In genomic region chr3:158097141-158097540, GRCh38 we compare ENCODE assay signal across 14 cellular contexts. TPM values are rescaled to one million over a fixed set of nuclear protein-coding genes. Genes with fewer than 3 reads are reported as not detected.
DNase-seq lines count a peak whose midpoint lies in the region; ATAC-seq and TF ChIP-seq lines count a peak whose summit lies in the region.
"Had no signal": no experiment of that assay in that cellular context is flagged by ENCODE, and none has a peak within 500 bp of the region (broad histone marks: within the 10 kb centered on the region; RNA-seq: fewer than 3 reads in every experiment).

No MANE protein-coding gene starts in this region.

- peaks cover 30% of the 10 kb centered on the region for H3K27me3 Mint-ChIP-seq in HFFc6 (ENCODE audit: insufficient read depth)

- peaks cover 81% of the 10 kb centered on the region for H3K27me3 ChIP-seq in BLaER1
- H3K27me3 ChIP-seq in PC-3 (ENCODE audit: low read length) = peaks cover 4% of the 10 kb centered on the region
- peaks cover 100% of the 10 kb centered on the region for H3K27me3 ChIP-seq in iPS-20b (ENCODE audit: insufficient read depth, low read length)

- H3K9ac ChIP-seq in BLaER1 (no peak overlapping the region), PC-3 (ENCODE audit: low read length) (peak overlapping the region; percentile 82; the same call in 1 of the 2 replicates), iPS-20b (ENCODE audit: low read depth, low read length) (no peak overlapping the region)

- no peak overlapping the region for H3K27ac Mint-ChIP-seq in HFFc6
- H3K27ac Mint-ChIP-seq: CD8-positive, alpha-beta T cell had no signal

- POLR2A ChIA-PET in PC-3 (lab: Charles Lee; ENCODE audit: unreplicated experiment) = interaction anchor here (0.5 kb wide), 1 partner anchor 13 kb away, joined by 14 read pairs; the partner anchor contains the start of gene RSRC1

- H3K4me3 ChIP-seq in BLaER1 = peak overlapping the region; percentile 71
- peak overlapping the region; percentile 94 for H3K4me3 ChIP-seq in PC-3 (ENCODE audit: low read length)
- peak overlapping the region; percentile 86; the same call in 1 of the 2 replicates for H3K4me3 ChIP-seq in iPS-20b (ENCODE audit: low read length)

- H3K36me3 Mint-ChIP-seq in HFFc6 (ENCODE audit: low read depth) = peaks cover 38% of the 10 kb centered on the region

- H4K20me1 ChIP-seq in BLaER1 (peaks cover 50% of the 10 kb centered on the region), PC-3 (ENCODE audit: low read length) (no peaks in the 10 kb centered on the region)

- H3K4me2 ChIP-seq in BLaER1 (peak overlapping the region; percentile 93), PC-3 (ENCODE audit: low read length) (peak overlapping the region; percentile 100)

- no peak overlapping the region for H2AFZ ChIP-seq in PC-3 (ENCODE audit: low read length)

- no peak for ATAC-seq in PC-3
- no peak for ATAC-seq in GM18870 (IDR thresholded peaks at IDR 0.05; ENCODE audit: unreplicated experiment)
- ATAC-seq: SK-N-SH treated with all-trans-retinoic acid at 6 μM for 48 hours had no signal

- intact Hi-C loops in PC-3 (cut with micrococcal nuclease) = no loop called here

- no TSS peak for BruUV-seq in PC-3 (replicated peaks; lab: Mats Ljungman, UMichigan)

- H3K27ac ChIP-seq in BLaER1 (no peak overlapping the region), PC-3 (ENCODE audit: low read length) (no peak overlapping the region), iPS-20b (ENCODE audit: low read length) (no peak overlapping the region)
- H3K27ac ChIP-seq: sigmoid colon had no signal

- H3K36me3 ChIP-seq in BLaER1 = no peaks in the 10 kb centered on the region
- no peaks in the 10 kb centered on the region for H3K36me3 ChIP-seq in PC-3 (ENCODE audit: low read depth, low read length)
- H3K36me3 ChIP-seq in iPS-20b (ENCODE audit: insufficient read depth, low read depth, low read length) = no peaks in the 10 kb centered on the region
- H3K36me3 ChIP-seq: sigmoid colon had no signal

- H3K4me1 ChIP-seq in BLaER1 = peaks cover 14% of the 10 kb centered on the region; the same call in 1 of the 2 replicates
- H3K4me1 ChIP-seq in PC-3 (ENCODE audit: insufficient read depth, low read length) = no peaks in the 10 kb centered on the region
- H3K4me1 ChIP-seq in iPS-20b (ENCODE audit: insufficient read depth, low read length) = peaks cover 12% of the 10 kb centered on the region

- in situ Hi-C loops in GM13977 (cut with MboI; ENCODE audit: low pct_unique_long_range_greater_than_20kb, low sequenced_read_pairs, unreplicated experiment) = no loop called here

- H3K9me3 ChIP-seq in BLaER1 = peaks cover 18% of the 10 kb centered on the region
- H3K9me3 ChIP-seq in PC-3 (ENCODE audit: low read length) = no peaks in the 10 kb centered on the region
- no peaks in the 10 kb centered on the region; the same call in 1 of the 2 replicates for H3K9me3 ChIP-seq in iPS-20b (ENCODE audit: insufficient read depth, low read depth, low read length)
- H3K9me3 ChIP-seq: sigmoid colon had no signal

- DNase-seq in GM13977 (ENCODE audit: low spot score) = peak; percentile 23
- no peak for DNase-seq in PC-3
- DNase-seq in central memory CD4-positive, alpha-beta T cell = no peak
- DNase-seq in HFFc6 = no peak
- DNase-seq in activated CD4-positive, CD25-positive, alpha-beta regulatory T cell (lab: John Stamatoyannopoulos, UW) = no peak
- DNase-seq: anterior cingulate cortex; CD8-positive, alpha-beta T cell; hippocampal formation; NCI-H510A; sigmoid colon had no signal

- H3K4me1 Mint-ChIP-seq in HFFc6 (ENCODE audit: low read depth) = peaks cover 25% of the 10 kb centered on the region

- no peak overlapping the region for H3K4me3 Mint-ChIP-seq in HFFc6

- H3F3A ChIP-seq in PC-3 (ENCODE audit: low read length, unreplicated experiment) = no peaks in the 10 kb centered on the region

- H3K9me3 Mint-ChIP-seq in HFFc6 = peaks cover 3% of the 10 kb centered on the region; the same call in 1 of the 2 replicates

- no peaks in the 10 kb centered on the region for H3K9me2 ChIP-seq in PC-3 (replicated peaks; ENCODE audit: low read length)

- TF ChIP-seq CTCF in GM13977 (IDR thresholded peaks at IDR 0.05; ENCODE audit: extremely low read depth, insufficient read depth, missing control alignments) (no peak), PC-3 (conservative IDR thresholded peaks at IDR 0.05; ENCODE audit: low read depth, low read length) (no peak), HFFc6 (IDR thresholded peaks at IDR 0.05) (no peak)

- CTCF ChIA-PET in PC-3 (lab: Charles Lee) = no interaction called here

- no peaks in the 10 kb centered on the region for H3K79me2 ChIP-seq in PC-3 (ENCODE audit: low read length)

RNA-seq across cellular contexts. Expression of gene SHOX2, which starts 9.1 kb away (rescaled TPM):
- 0.04 TPM in 1 of 2 replicates, not detected in the other for total RNA-seq in PC-3 (2014; rRNA removed)
- 10 to 100 TPM in 4 of 6 experiments, 1 to 10 TPM in 2; 7.3 to 19.1 (median 15.0) TPM for total RNA-seq in HFFc6 (2021; fragmentation: NEBNext Ultra II Directional; extraction: Animal tissue kit (Norgen Biotek cat#: 25700))
- total RNA-seq: CD8-positive, alpha-beta T cell had no signal

RNA-seq across cellular contexts. Expression of gene RSRC1, which starts 12.7 kb away (rescaled TPM):
- 39.5 and 42.8 TPM in 2 replicates for total RNA-seq in PC-3 (2014; rRNA removed)
- total RNA-seq in HFFc6 (2021; fragmentation: NEBNext Ultra II Directional; extraction: Animal tissue kit (Norgen Biotek cat#: 25700)) = 10 to 100 TPM; 20.5 to 37.6 (median 33.0) TPM
